24 cellular contexts compared by ENCODE assay signal in the genomic region with DNA sequence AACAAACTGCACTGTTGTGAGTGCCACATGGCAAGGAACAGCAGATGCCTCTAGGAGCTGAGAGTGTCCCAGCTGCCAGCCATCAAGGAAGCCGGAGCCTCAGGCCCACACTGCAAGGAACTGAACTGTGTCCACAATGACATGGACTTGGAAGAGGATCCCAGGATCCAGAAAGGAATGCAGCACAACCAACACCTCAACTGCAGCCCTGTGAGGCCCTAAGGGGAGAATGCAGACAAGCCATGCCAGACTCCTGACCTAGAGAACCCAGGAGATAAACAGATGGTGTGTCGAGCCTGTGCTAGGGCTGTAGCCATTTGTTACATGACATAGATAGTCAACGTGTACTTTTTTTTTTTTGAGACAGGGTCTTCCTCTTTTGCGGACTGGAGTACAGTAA.
"Had no signal": no experiment of that assay in that cellular context is flagged by ENCODE, and none has a peak within 500 bp of the region (broad histone marks: within the 10 kb centered on the region; RNA-seq: fewer than 3 reads in every experiment).

No MANE protein-coding gene starts in this region.

- H3K27me3 Mint-ChIP-seq: activated CD4-positive, alpha-beta T cell treated with anti-CD3 and anti-CD28 coated beads, Interleukin-2, amount 10 ng/mL, durations not matched to agents 7 days and 5 days had no signal

- H3K27ac ChIP-seq: brain microvascular endothelial cell, cardiac muscle cell, SK-N-MC, VCaP had no signal

- FAIRE-seq: K562, RCC 7860 had no signal

- H3K36me3 ChIP-seq: brain microvascular endothelial cell, cardiac muscle cell had no signal

- H3K27ac Mint-ChIP-seq: activated CD4-positive, alpha-beta memory T cell treated with anti-CD3 and anti-CD28 coated beads for 36 hours; activated CD4-positive, alpha-beta T cell treated with anti-CD3 and anti-CD28 coated beads, Interleukin-2, amount 10 ng/mL, durations not matched to agents 7 days and 5 days; activated naive CD4-positive, alpha-beta T cell treated with anti-CD3 and anti-CD28 coated beads for 36 hours; activated naive CD8-positive, alpha-beta T cell; T-cell had no signal

- H3K4me3 ChIP-seq: cardiac muscle cell, K562, SK-N-MC had no signal

- H3K27me3 ChIP-seq: brain microvascular endothelial cell, cardiac muscle cell had no signal

- ATAC-seq: activated T-cell treated with anti-CD3 and anti-CD28 coated beads, Interleukin-2, amount 50 U/mL, for 4 hours; K562; PC-3; T-cell had no signal

- H3K36me3 Mint-ChIP-seq: activated CD4-positive, alpha-beta memory T cell treated with anti-CD3 and anti-CD28 coated beads for 36 hours; activated naive CD8-positive, alpha-beta T cell; T-cell had no signal

- DNase-seq: activated CD4-positive, alpha-beta memory T cell treated with anti-CD3 and anti-CD28 coated beads for 36 hours; activated CD4-positive, alpha-beta T cell treated with anti-CD3 and anti-CD28 coated beads, Interleukin-2, amount 10 ng/mL, durations not matched to agents 7 days and 5 days; activated CD4-positive, CD25-positive, alpha-beta regulatory T cell; activated CD8-positive, alpha-beta memory T cell treated with anti-CD3 and anti-CD28 coated beads for 24 hours; activated gamma-delta T cell; activated naive CD4-positive, alpha-beta T cell treated with anti-CD3 and anti-CD28 coated beads for 36 hours; activated T-cell treated with anti-CD3 and anti-CD28 coated beads, Interleukin-2, amount 50 U/mL, for 4 hours; brain microvascular endothelial cell; Karpas-422; NCI-H1048; NCI-H146; NCI-H187 treated with DMSO at 0.1 percent for 48 hours; NCI-H2081 treated with DMSO at 0.1 percent for 48 hours; NCI-H446; NCI-H524; PC-3; T-cell; T-helper 2 cell had no signal

- H3K4me1 Mint-ChIP-seq: activated CD4-positive, alpha-beta T cell treated with anti-CD3 and anti-CD28 coated beads, Interleukin-2, amount 10 ng/mL, durations not matched to agents 7 days and 5 days; T-cell had no signal

- H3K4me3 Mint-ChIP-seq: activated CD4-positive, alpha-beta memory T cell treated with anti-CD3 and anti-CD28 coated beads for 36 hours; activated CD4-positive, alpha-beta T cell treated with anti-CD3 and anti-CD28 coated beads, Interleukin-2, amount 10 ng/mL, durations not matched to agents 7 days and 5 days; activated naive CD4-positive, alpha-beta T cell treated with anti-CD3 and anti-CD28 coated beads for 36 hours; activated naive CD8-positive, alpha-beta T cell; activated T-cell treated with anti-CD3 and anti-CD28 coated beads, Interleukin-2, amount 50 U/mL, for 4 hours had no signal
